Comparison of ENCODE assay signal across 14 cellular contexts in the genomic region with DNA sequence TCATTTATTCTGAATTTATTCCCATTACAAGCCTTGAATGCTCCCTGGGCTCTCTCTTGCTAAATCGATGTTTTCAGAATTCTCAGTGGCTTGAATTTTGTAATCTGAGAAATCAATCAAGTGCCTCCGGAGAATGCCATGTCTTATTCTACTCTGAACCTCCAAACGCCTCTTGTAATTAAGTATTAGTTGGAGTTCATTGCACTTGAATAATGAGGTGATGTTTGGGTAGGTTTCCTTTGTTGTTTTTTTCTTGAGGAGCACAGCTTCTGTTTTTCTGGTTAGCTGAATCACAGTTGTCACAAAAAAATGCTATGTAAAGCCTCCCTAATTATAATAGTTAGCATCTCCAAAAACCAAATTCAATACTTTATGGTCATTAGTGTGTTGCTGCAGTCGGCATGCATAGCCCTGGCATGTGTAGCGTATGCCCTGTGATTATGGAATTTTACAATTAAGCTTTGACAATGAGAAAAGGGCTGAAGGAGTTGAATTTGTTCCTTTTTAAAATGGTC.
DNase-seq lines count a peak whose midpoint lies in the region; TF ChIP-seq lines count a peak whose summit lies in the region.
"Had no signal": no experiment of that assay in that cellular context is flagged by ENCODE, and none has a peak within 500 bp of the region (broad histone marks: within the 10 kb centered on the region; RNA-seq: fewer than 3 reads in every experiment).

No MANE protein-coding gene starts in this region.

- no peak for TF ChIP-seq CTCF in neural progenitor cell (IDR thresholded peaks at IDR 0.05)

- H3K36me3 Mint-ChIP-seq in neural progenitor cell: no peaks in the 10 kb centered on the region
- no peaks in the 10 kb centered on the region for H3K36me3 Mint-ChIP-seq in CD8-positive, alpha-beta memory T cell
- H3K36me3 Mint-ChIP-seq: CD4-positive, CD25-positive, alpha-beta regulatory T cell had no signal

- peak overlapping the region; percentile 28 for H3K4me3 ChIP-seq in neural progenitor cell
- H3K4me3 ChIP-seq in CD8-positive, alpha-beta memory T cell (ENCODE audit: low read length): no peak overlapping the region

- H3F3A ChIP-seq in neural progenitor cell (ENCODE audit: low read depth): peaks cover 24% of the 10 kb centered on the region

- H3K4me1 Mint-ChIP-seq in neural progenitor cell: peaks cover 26% of the 10 kb centered on the region
- H3K4me1 Mint-ChIP-seq in CD8-positive, alpha-beta memory T cell: no peaks in the 10 kb centered on the region
- H3K4me1 Mint-ChIP-seq: CD4-positive, CD25-positive, alpha-beta regulatory T cell had no signal

- no peak overlapping the region for H2AFZ ChIP-seq in neural progenitor cell (replicated peaks)

- H3K27me3 ChIP-seq in neural progenitor cell: no peaks in the 10 kb centered on the region
- no peaks in the 10 kb centered on the region for H3K27me3 ChIP-seq in CD8-positive, alpha-beta memory T cell (ENCODE audit: insufficient read depth, low read length, poor library complexity, severe bottlenecking)
- H3K27me3 ChIP-seq: BE2C had no signal

- peaks cover 29% of the 10 kb centered on the region for H3K4me1 ChIP-seq in neural progenitor cell
- H3K4me1 ChIP-seq in CD8-positive, alpha-beta memory T cell (ENCODE audit: insufficient read depth, low read length): no peaks in the 10 kb centered on the region
- H3K4me1 ChIP-seq: BE2C, Caco-2 had no signal

- peaks cover 17% of the 10 kb centered on the region for H3K9me3 Mint-ChIP-seq in neural progenitor cell
- H3K9me3 Mint-ChIP-seq in CD8-positive, alpha-beta memory T cell: peaks cover 2 to 19% (median 10%) of the 10 kb centered on the region in 5 donors

- H3K4me3 Mint-ChIP-seq in neural progenitor cell: no peak overlapping the region
- H3K4me3 Mint-ChIP-seq in CD8-positive, alpha-beta memory T cell: no peak overlapping the region
- H3K4me3 Mint-ChIP-seq: CD4-positive, CD25-positive, alpha-beta regulatory T cell had no signal

- no peak overlapping the region for H3K9ac ChIP-seq in neural progenitor cell

- H3K79me2 ChIP-seq in neural progenitor cell (ENCODE audit: low read depth): no peaks in the 10 kb centered on the region

- H3K27me3 Mint-ChIP-seq in neural progenitor cell (ENCODE audit: insufficient read depth, low read depth): peaks cover 4% of the 10 kb centered on the region
- peaks cover 0 to 1% of the 10 kb centered on the region in 2 donors for H3K27me3 Mint-ChIP-seq in CD8-positive, alpha-beta memory T cell
- H3K27me3 Mint-ChIP-seq: CD4-positive, CD25-positive, alpha-beta regulatory T cell had no signal

- peak overlapping the region; percentile 42 for H3K27ac Mint-ChIP-seq in neural progenitor cell
- no peak overlapping the region for H3K27ac Mint-ChIP-seq in CD8-positive, alpha-beta memory T cell
- H3K27ac Mint-ChIP-seq: CD4-positive, CD25-positive, alpha-beta regulatory T cell had no signal

- H3K36me3 ChIP-seq in neural progenitor cell: no peaks in the 10 kb centered on the region
- H3K36me3 ChIP-seq in CD8-positive, alpha-beta memory T cell (ENCODE audit: insufficient read depth, low read length): no peaks in the 10 kb centered on the region
- H3K36me3 ChIP-seq: BE2C had no signal

- CTCF ChIA-PET in CD8-positive, alpha-beta memory T cell (lab: Charles Lee): no interaction called here

- H3K27ac ChIP-seq in neural progenitor cell: peak overlapping the region; percentile 44
- no peak overlapping the region for H3K27ac ChIP-seq in CD8-positive, alpha-beta memory T cell (ENCODE audit: low read depth, low read length)
- H3K27ac ChIP-seq: HL-60 had no signal

- no peaks in the 10 kb centered on the region for H4K20me1 ChIP-seq in neural progenitor cell (ENCODE audit: low read depth)

- POLR2A ChIA-PET in CD8-positive, alpha-beta memory T cell (lab: Charles Lee): no interaction called here

- H3K4me2 ChIP-seq in neural progenitor cell: peak overlapping the region; percentile 66

- H3K9me3 ChIP-seq in neural progenitor cell (ENCODE audit: low read depth): no peaks in the 10 kb centered on the region
- H3K9me3 ChIP-seq in CD8-positive, alpha-beta memory T cell (ENCODE audit: low read length): no peaks in the 10 kb centered on the region
- H3K9me3 ChIP-seq: BE2C had no signal

- peak; percentile 38 for DNase-seq in NCI-H2227 (lab: John Stamatoyannopoulos, UW; ENCODE audit: unreplicated experiment)
- peak; percentile 68 for DNase-seq in astrocyte of the hippocampus (ENCODE audit: low read depth, low spot score)
- peak; percentile 65 for DNase-seq in neural progenitor cell (ENCODE audit: low spot score)
- DNase-seq in ureter (ENCODE audit: low spot score): no peak
- DNase-seq in GOT3 (lab: John Stamatoyannopoulos, UW): no peak
- no peak for DNase-seq in CD8-positive, alpha-beta memory T cell
- DNase-seq in amniotic stem cell (lab: John Stamatoyannopoulos, UW): no peak
- DNase-seq: ACHN; BE2C; C1 segment of cervical spinal cord; Caco-2; CD4-positive, CD25-positive, alpha-beta regulatory T cell; HCEC 1CT had no signal

Comparison
In these comparisons a context has a peak if more than half of its experiments do, and no peak if none do; other contexts are left out.
1. DNase-seq: peak in NCI-H2227 (single experiment), astrocyte of the hippocampus (single experiment) and neural progenitor cell (single experiment); none in ureter (single experiment), GOT3 (single experiment), CD8-positive, alpha-beta memory T cell (0 of 5) and amniotic stem cell (single experiment).